12 cellular contexts compared by ENCODE assay signal in the genomic region with DNA sequence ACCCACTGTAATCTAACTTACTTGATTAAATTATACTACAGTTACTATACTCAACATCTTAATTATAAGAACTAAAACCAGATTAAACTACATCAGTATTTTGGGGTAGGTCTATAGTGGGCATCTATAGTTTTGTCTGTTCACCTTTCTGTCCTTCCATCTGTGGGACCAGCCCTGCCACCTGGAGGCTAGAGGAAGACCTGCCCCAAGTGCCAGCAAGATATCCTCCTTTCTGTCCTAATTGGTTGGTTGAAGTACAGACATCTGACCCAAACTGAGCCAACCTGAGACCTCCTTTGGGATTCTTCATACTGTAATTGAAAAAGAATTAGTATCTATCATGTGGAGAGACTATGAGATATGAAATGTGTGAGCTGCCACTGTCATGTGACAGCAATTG.
DNase-seq lines count a peak whose midpoint lies in the region; ATAC-seq, FAIRE-seq and TF ChIP-seq lines count a peak whose summit lies in the region.
"Had no signal": no experiment of that assay in that cellular context is flagged by ENCODE, and none has a peak within 500 bp of the region (broad histone marks: within the 10 kb centered on the region; RNA-seq: fewer than 3 reads in every experiment).

No MANE protein-coding gene starts in this region.

- no peak overlapping the region for H3K9ac ChIP-seq in HepG2 (ENCODE audit: insufficient read depth, low read depth, low read length)

- no peaks in the 10 kb centered on the region for H3K4me1 Mint-ChIP-seq in CD8-positive, alpha-beta memory T cell
- no peaks in the 10 kb centered on the region for H3K4me1 Mint-ChIP-seq in immature natural killer cell

- H3K27me3 ChIP-seq in HepG2 (ENCODE audit: control insufficient read depth in 1 of 2, insufficient read depth in 2 of 2, low read length in 2 of 2), result no peaks in the 10 kb centered on the region
- no peaks in the 10 kb centered on the region for H3K27me3 ChIP-seq in CD8-positive, alpha-beta memory T cell (ENCODE audit: insufficient read depth, low read length, poor library complexity, severe bottlenecking)

- peak; percentile 24; the same call in 1 of the 2 replicates for TF ChIP-seq RAD21 in HepG2 (CRISPR knock-in tag; IDR thresholded peaks at IDR 0.05)

- H3K27ac Mint-ChIP-seq in CD8-positive, alpha-beta memory T cell, result no peak overlapping the region
- no peak overlapping the region for H3K27ac Mint-ChIP-seq in immature natural killer cell

- BruUV-seq in HepG2 (replicated peaks; lab: Mats Ljungman, UMichigan), result no TSS peak

- no peaks in the 10 kb centered on the region for H3K27me3 Mint-ChIP-seq in CD8-positive, alpha-beta memory T cell
- no peaks in the 10 kb centered on the region for H3K27me3 Mint-ChIP-seq in immature natural killer cell (ENCODE audit: low read depth in 3 of 3)

- CTCF ChIA-PET in HEK293T (lab: Yijun Ruan, JAX), result interaction anchor here (0.6 kb wide), 1 partner anchor 8 kb away, joined by 3 read pairs; no protein-coding TSS in a partner anchor
- CTCF ChIA-PET in HepG2 (lab: Yijun Ruan, JAX; ENCODE audit: low intra/inter-chr PET ratio, low total read pairs), result interaction anchor here (1.2 kb wide), 1 partner anchor 164 kb away, joined by 4 read pairs; no protein-coding TSS in a partner anchor
- CTCF ChIA-PET in CD8-positive, alpha-beta memory T cell (lab: Charles Lee), result no interaction called here

- peak; percentile 26 for FAIRE-seq in HepG2 (lab: Jason Lieb, UNC)
- FAIRE-seq: GM12892 had no signal

- no peak overlapping the region for H3K4me2 ChIP-seq in HepG2 (ENCODE audit: low read depth, low read length)

- H3K4me3 Mint-ChIP-seq in CD8-positive, alpha-beta memory T cell, result no peak overlapping the region
- H3K4me3 Mint-ChIP-seq in immature natural killer cell, result no peak overlapping the region

- TF ChIP-seq CTCF in GM12874 (IDR thresholded peaks at IDR 0.05; ENCODE audit: insufficient read depth, low read depth, low read length) (peak; percentile 24; the same call in 1 of the 2 replicates), HepG2 (CRISPR knock-in tag; IDR thresholded peaks at IDR 0.05) (peak; percentile 62)

- H3K9me3 ChIP-seq in HepG2 (ENCODE audit: low read length), result no peaks in the 10 kb centered on the region
- no peaks in the 10 kb centered on the region for H3K9me3 ChIP-seq in CD8-positive, alpha-beta memory T cell (ENCODE audit: low read length)

- no peaks in the 10 kb centered on the region for H3K4me1 ChIP-seq in HepG2 (ENCODE audit: insufficient read depth, low read length)
- H3K4me1 ChIP-seq in CD8-positive, alpha-beta memory T cell (ENCODE audit: insufficient read depth, low read length), result no peaks in the 10 kb centered on the region

- no peak for TF ChIP-seq POLR2A in HepG2 (IDR thresholded peaks at IDR 0.05; ENCODE audit: insufficient read depth in 1 of 2, low read depth in 2 of 2, low read length in 2 of 2)

- intact Hi-C loops in HepG2 (cut with micrococcal nuclease; ENCODE audit: unreplicated experiment), result loop anchor here (1.0 kb wide), 1 partner anchor 164 kb away; no protein-coding TSS in a partner anchor

- H3K27ac ChIP-seq in HepG2 (ENCODE audit: extremely low read length, insufficient read depth, low read length), result no peak overlapping the region
- no peak overlapping the region for H3K27ac ChIP-seq in CD8-positive, alpha-beta memory T cell (ENCODE audit: low read depth, low read length)

- DNase-seq in HEK293T (ENCODE audit: extremely low spot score) (peak; percentile 17), SK-MEL-5 (ENCODE audit: low read depth, low spot score) (peak; percentile 23), HepG2 (ENCODE audit: low spot score) (peak; percentile 12), immature natural killer cell (no peak)
- no peak for DNase-seq in CD8-positive, alpha-beta memory T cell
- DNase-seq: activated CD4-positive, alpha-beta T cell treated with anti-CD3 and anti-CD28 coated beads, Interleukin-2, amount 50 U/mL, for 1 hour; amygdala; KBM-7; RPMI8226 had no signal

- no peak for TF ChIP-seq EP300 in HepG2 (IDR thresholded peaks at IDR 0.05; ENCODE audit: low read depth in 2 of 2, low read length in 2 of 2)
- TF ChIP-seq EP300 in HepG2 (CRISPR knock-in tag; IDR thresholded peaks at IDR 0.05; ENCODE audit: borderline replicate concordance), result no peak

- H3K9me3 Mint-ChIP-seq in CD8-positive, alpha-beta memory T cell, result peaks cover 0 to 4% (median 0%) of the 10 kb centered on the region in 5 donors
- H3K9me3 Mint-ChIP-seq in immature natural killer cell, result peaks cover 3 to 22% (median 8%) of the 10 kb centered on the region in 6 donors

- POLR2A ChIA-PET in HEK293T (lab: Yijun Ruan, JAX) (no interaction called here), HepG2 (lab: Yijun Ruan, JAX) (no interaction called here)
- POLR2A ChIA-PET in CD8-positive, alpha-beta memory T cell (lab: Charles Lee), result interaction anchor here (0.6 kb wide), 1 partner anchor 11 kb away, joined by 5 read pairs; no protein-coding TSS in a partner anchor

- in situ Hi-C loops in SK-MEL-5 (cut with HindIII; ENCODE audit: low pct_unique_long_range_greater_than_20kb, low sequenced_read_pairs) (no loop called here), HepG2 (cut with HindIII; ENCODE audit: extremely low pct_ligation_motif_present, low pct_unique_long_range_greater_than_20kb) (no loop called here)

- H2AFZ ChIP-seq in HepG2 (ENCODE audit: low read length), result no peak overlapping the region

- no peaks in the 10 kb centered on the region for H3K79me2 ChIP-seq in HepG2 (ENCODE audit: insufficient read depth, low read length)

- H3K4me3 ChIP-seq in HepG2 (replicated peaks in 1 of 3; ENCODE audit: insufficient read depth in 1 of 3, low read depth in 2 of 3, low read length in 3 of 3), result no peak overlapping the region
- H3K4me3 ChIP-seq in CD8-positive, alpha-beta memory T cell (ENCODE audit: low read length), result no peak overlapping the region

- no peaks in the 10 kb centered on the region for H4K20me1 ChIP-seq in HepG2 (ENCODE audit: insufficient read depth, low read length)

- peak; percentile 87 for ATAC-seq in HepG2
- ATAC-seq in HG02571 (IDR thresholded peaks at IDR 0.05; ENCODE audit: unreplicated experiment), result no peak

- no peaks in the 10 kb centered on the region for H3K36me3 Mint-ChIP-seq in CD8-positive, alpha-beta memory T cell
- no peaks in the 10 kb centered on the region for H3K36me3 Mint-ChIP-seq in immature natural killer cell

- H3K36me3 ChIP-seq in HepG2 (replicated peaks in 1 of 2; ENCODE audit: control insufficient read depth in 1 of 2, insufficient read depth in 2 of 2, low read length in 2 of 2), result no peaks in the 10 kb centered on the region
- no peaks in the 10 kb centered on the region for H3K36me3 ChIP-seq in CD8-positive, alpha-beta memory T cell (ENCODE audit: insufficient read depth, low read length)

TF ChIP-seq in HEK293T, 16 proteins besides CTCF, POLR2A, EP300 and RAD21:
- TF ChIP-seq L3MBTL2 (conservative IDR thresholded peaks at IDR 0.05) (no peak), CTBP1 (IDR thresholded peaks at IDR 0.05; ENCODE audit: borderline replicate concordance) (no peak), TARDBP (IDR thresholded peaks at IDR 0.05) (no peak), SUZ12 (IDR thresholded peaks at IDR 0.05) (no peak), ZNF384 (IDR thresholded peaks at IDR 0.05) (no peak), NFRKB (IDR thresholded peaks at IDR 0.05) (no peak), BHLHE40 (IDR thresholded peaks at IDR 0.05; ENCODE audit: borderline replicate concordance) (no peak), FOXA1 (IDR thresholded peaks at IDR 0.05) (no peak), SP1 (IDR thresholded peaks at IDR 0.05) (no peak), ELF4 (IDR thresholded peaks at IDR 0.05) (no peak)
- TF ChIP-seq, protein P1, sequence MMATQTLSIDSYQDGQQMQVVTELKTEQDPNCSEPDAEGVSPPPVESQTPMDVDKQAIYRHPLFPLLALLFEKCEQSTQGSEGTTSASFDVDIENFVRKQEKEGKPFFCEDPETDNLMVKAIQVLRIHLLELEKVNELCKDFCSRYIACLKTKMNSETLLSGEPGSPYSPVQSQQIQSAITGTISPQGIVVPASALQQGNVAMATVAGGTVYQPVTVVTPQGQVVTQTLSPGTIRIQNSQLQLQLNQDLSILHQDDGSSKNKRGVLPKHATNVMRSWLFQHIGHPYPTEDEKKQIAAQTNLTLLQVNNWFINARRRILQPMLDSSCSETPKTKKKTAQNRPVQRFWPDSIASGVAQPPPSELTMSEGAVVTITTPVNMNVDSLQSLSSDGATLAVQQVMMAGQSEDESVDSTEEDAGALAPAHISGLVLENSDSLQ (IDR thresholded peaks at IDR 0.05), result no peak

TF ChIP-seq in HepG2, 621 proteins besides CTCF, POLR2A, EP300 and RAD21:
- TF ChIP-seq SMC3 (IDR thresholded peaks at IDR 0.05; ENCODE audit: low read length) (peak; percentile 45; the same call in 1 of the 2 replicates), STAG1 (CRISPR knock-in tag; IDR thresholded peaks at IDR 0.05) (peak; percentile 69), NCOR1 (IDR thresholded peaks at IDR 0.05; ENCODE audit: borderline replicate concordance, low read length) (no peak)
- TF ChIP-seq, protein P2, sequence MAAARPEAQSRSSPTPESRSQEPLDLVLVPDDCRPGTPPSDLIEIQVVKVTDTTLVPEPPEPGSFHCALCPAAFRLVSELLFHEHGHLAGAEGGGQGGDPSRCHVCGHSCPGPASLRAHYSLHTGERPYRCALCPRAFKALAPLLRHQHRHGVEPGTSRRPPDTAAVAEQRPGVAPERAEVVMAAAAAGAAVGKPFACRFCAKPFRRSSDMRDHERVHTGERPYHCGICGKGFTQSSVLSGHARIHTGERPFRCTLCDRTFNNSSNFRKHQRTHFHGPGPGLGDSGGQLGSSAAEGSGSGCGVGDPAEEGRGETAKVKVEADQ (CRISPR knock-in tag; IDR thresholded peaks at IDR 0.05; ENCODE audit: borderline replicate concordance), result no peak

Comparison
In these comparisons a context has a peak if more than half of its experiments do, and no peak if none do; other contexts are left out.
1. DNase-seq: peak in HEK293T (single experiment), SK-MEL-5 (single experiment) and HepG2 (single experiment); none in CD8-positive, alpha-beta memory T cell (0 of 5) and immature natural killer cell (0 of 3).